Comparison of ENCODE assay signal across 9 cellular contexts in genomic region chr12:64826234-64826633, GRCh38. TPM values are rescaled to one million over a fixed set of nuclear protein-coding genes. Genes with fewer than 3 reads are reported as not detected.
DNase-seq lines count a peak whose midpoint lies in the region; ATAC-seq and TF ChIP-seq lines count a peak whose summit lies in the region.
"Had no signal": no experiment of that assay in that cellular context is flagged by ENCODE, and none has a peak within 500 bp of the region (broad histone marks: within the 10 kb centered on the region; RNA-seq: fewer than 3 reads in every experiment).

No MANE protein-coding gene starts in this region.

- ATAC-seq in natural killer cell (peak in 2 of 3 donors; percentile 76 to 78), aorta (ENCODE audit: low FRiP score) (peak; percentile 65)

- no peak overlapping the region for H3K4me3 ChIP-seq in epithelial cell of esophagus (ENCODE audit: low read length)
- H3K4me3 ChIP-seq in aorta (ENCODE audit: low read length in 2 of 2), result no peak overlapping the region

- TF ChIP-seq CTCF in epithelial cell of esophagus (IDR thresholded peaks at IDR 0.05; ENCODE audit: insufficient read depth, low read depth, low read length, missing control alignments) (no peak), natural killer cell (IDR thresholded peaks at IDR 0.05) (no peak)

- peaks cover 36 to 37% of the 10 kb centered on the region in 2 donors for H3K27me3 Mint-ChIP-seq in natural killer cell (ENCODE audit: low read depth in 2 of 2)

- H3K4me1 Mint-ChIP-seq in natural killer cell, result peaks cover 10 to 20% of the 10 kb centered on the region in 2 donors

- intact Hi-C loops in natural killer cell (cut with micrococcal nuclease) (no loop called here), aorta (cut with DNase I) (no loop called here)

- peaks cover 8% of the 10 kb centered on the region for H3K36me3 Mint-ChIP-seq in natural killer cell

- H3K27me3 ChIP-seq in aorta (ENCODE audit: control insufficient read depth in 1 of 2, insufficient read depth in 2 of 2, low read length in 1 of 2), result no peaks in the 10 kb centered on the region

- peak overlapping the region; percentile 49 for H3K4me3 Mint-ChIP-seq in natural killer cell

- WGBS in aorta, 2 donors, result 4 to 5% methylated on average over 19 of the region's 19 CpGs

- no peak overlapping the region for H3K27ac ChIP-seq in aorta (ENCODE audit: low read depth in 1 of 2, low read length in 2 of 2)
- H3K27ac ChIP-seq: tibial nerve had no signal

- H3K4me1 ChIP-seq in aorta (ENCODE audit: control insufficient read depth in 1 of 2, insufficient read depth in 2 of 2, low read length in 2 of 2), result peaks cover 0 to 7% of the 10 kb centered on the region in 2 donors

- DNase-seq in activated gamma-delta T cell treated with Interleukin-2 at 50 U/mL for 16 hours, result peak; percentile 13
- DNase-seq in activated gamma-delta T cell (lab: John Stamatoyannopoulos, UW), result no peak
- peak; percentile 70 for DNase-seq in NCI-H1105 treated with DMSO at 0.1 percent for 48 hours (lab: John Stamatoyannopoulos, UW)
- peak; percentile 76 for DNase-seq in activated CD4-positive, alpha-beta T cell treated with anti-CD3 and anti-CD28 coated beads for 48 hours
- peak; percentile 80 for DNase-seq in epithelial cell of esophagus (ENCODE audit: low read depth)
- DNase-seq in natural killer cell, result peak; percentile 24
- peak; percentile 71 to 89 for DNase-seq in aorta
- DNase-seq in DMS114 treated with DMSO at 0.1 percent for 48 hours (lab: John Stamatoyannopoulos, UW; ENCODE audit: unreplicated experiment), result no peak

- no peaks in the 10 kb centered on the region for H3K9me3 ChIP-seq in aorta (ENCODE audit: control insufficient read depth, low read length)

- peaks cover 0 to 2% of the 10 kb centered on the region in 2 donors for H3K9me3 Mint-ChIP-seq in natural killer cell

- no peak overlapping the region for H3K27ac Mint-ChIP-seq in natural killer cell

- H3K36me3 ChIP-seq in aorta (ENCODE audit: control insufficient read depth in 1 of 2, insufficient read depth in 2 of 2, low read length in 1 of 2), result no peaks in the 10 kb centered on the region
- H3K36me3 ChIP-seq: tibial nerve had no signal

RNA-seq across cellular contexts. Expression of gene TBC1D30, which starts 1.8 kb away (rescaled TPM):
- total RNA-seq in natural killer cell (1 to 10 TPM; 2.8 to 5.8 (median 4.7) TPM), aorta (1 to 10 TPM; 4.1 to 9.7 TPM)
- 1 to 10 TPM in 1 of 2 donors, under 1 TPM in 1; 0.18 to 1.9 TPM for polyA plus RNA-seq in aorta

Comparison
In these comparisons a context has a peak if more than half of its experiments do, and no peak if none do; other contexts are left out.
1. DNase-seq: peak in activated gamma-delta T cell treated with Interleukin-2 at 50 U/mL for 16 hours (single experiment), NCI-H1105 treated with DMSO at 0.1 percent for 48 hours (single experiment), activated CD4-positive, alpha-beta T cell treated with anti-CD3 and anti-CD28 coated beads for 48 hours (single experiment), epithelial cell of esophagus (single experiment), natural killer cell (single experiment) and aorta (2 of 2); none in activated gamma-delta T cell (single experiment) and DMS114 treated with DMSO at 0.1 percent for 48 hours (single experiment).